ENCODE assay signal across 29 cellular contexts in the genomic region with DNA sequence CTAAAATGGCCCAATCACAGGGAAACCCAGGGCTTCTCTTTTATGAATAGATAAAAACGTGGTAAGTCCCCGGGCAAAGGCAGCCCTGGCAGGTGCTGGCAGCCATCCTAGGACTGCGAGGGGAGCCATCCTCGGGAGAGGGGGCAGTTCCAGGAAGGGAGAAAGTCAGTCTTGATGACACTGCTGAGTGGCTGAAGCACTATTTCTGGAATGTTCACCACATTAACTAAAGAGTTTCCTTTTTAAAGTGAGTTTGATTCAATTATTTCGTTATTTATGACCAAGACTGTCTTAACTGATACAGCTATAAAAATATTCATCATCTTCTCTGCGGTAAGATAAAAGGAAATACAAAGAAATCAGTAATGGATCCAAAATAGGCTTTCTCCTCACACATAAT. TPM values are rescaled to one million over a fixed set of nuclear protein-coding genes. Genes with fewer than 3 reads are reported as not detected.
"Had no signal": no experiment of that assay in that cellular context is flagged by ENCODE, and none has a peak within 500 bp of the region (broad histone marks: within the 10 kb centered on the region; RNA-seq: fewer than 3 reads in every experiment).

No MANE protein-coding gene starts in this region.

- H3K4me1 ChIP-seq: left lung, spleen, upper lobe of left lung had no signal

- H3K9me3 ChIP-seq: esophagus muscularis mucosa, gastroesophageal sphincter, heart left ventricle, left lung, right lobe of liver, spleen, thoracic aorta, upper lobe of left lung had no signal

- DNase-seq: activated B cell treated with CpG ODN at 0.5 μM for 24 hours; activated CD4-positive, alpha-beta memory T cell treated with anti-CD3 and anti-CD28 coated beads, Interleukin-2, amount 10 ng/mL, durations not matched to agents 7 days and 5 days; activated CD4-positive, alpha-beta T cell treated with anti-CD3 and anti-CD28 coated beads for 4 hours; activated CD8-positive, alpha-beta memory T cell treated with anti-CD3 and anti-CD28 coated beads, Interleukin-2, amount 10 ng/mL, durations not matched to agents 7 days and 5 days; activated naive CD4-positive, alpha-beta T cell treated with Interleukin-2 at 50 U/mL for 16 hours; activated T-cell treated with anti-CD3 and anti-CD28 coated beads, Interleukin-2, amount 50 U/mL, for 1 hour; aorta; dermis blood vessel endothelial cell; effector memory CD4-positive, alpha-beta T cell; heart left ventricle; left lung; naive B cell; right lobe of liver; spleen; stimulated activated CD4-positive, alpha-beta T cell treated with anti-CD3 and anti-CD28 coated beads, Interleukin-4, amount 100 ng/mL, for 4 hours; stimulated activated naive B cell treated with anti-CD40 and anti-IgM and Interleukin-4, amounts not matched to agents 10 μg/mL and 1 μg/mL and 100 μg/mL, for 72 hours; T-helper 1 cell; T-helper 9 cell; upper lobe of left lung had no signal

- H3K27ac ChIP-seq: esophagus muscularis mucosa, gastroesophageal sphincter, heart left ventricle, left lung, right lobe of liver, spleen, thoracic aorta, upper lobe of left lung had no signal

- FAIRE-seq: endothelial cell of umbilical vein had no signal

- H3K27me3 ChIP-seq: esophagus muscularis mucosa, gastroesophageal sphincter, heart left ventricle, left lung, right lobe of liver, spleen, upper lobe of left lung had no signal

- H3K36me3 ChIP-seq: esophagus muscularis mucosa, gastroesophageal sphincter, heart left ventricle, left lung, right lobe of liver, spleen, thoracic aorta, upper lobe of left lung had no signal

- ATAC-seq: activated CD8-positive, alpha-beta memory T cell treated with anti-CD3 and anti-CD28 coated beads, Interleukin-2, amount 10 ng/mL, durations not matched to agents 7 days and 5 days; gastroesophageal sphincter; left lung; right lobe of liver; stimulated activated naive B cell treated with anti-CD40 and anti-IgM and Interleukin-4, amounts not matched to agents 10 μg/mL and 1 μg/mL and 100 μg/mL, for 72 hours had no signal

- H3K4me3 ChIP-seq: esophagus muscularis mucosa, gastroesophageal sphincter, heart left ventricle, left lung, right lobe of liver, spleen, thoracic aorta, upper lobe of left lung had no signal

RNA-seq across cellular contexts. Expression of a gene that starts 20.4 kb away (rescaled TPM):
- total RNA-seq: activated B cell treated with CpG ODN at 0.5 μM for 24 hours; activated CD4-positive, alpha-beta memory T cell treated with anti-CD3 and anti-CD28 coated beads, Interleukin-2, amount 10 ng/mL, durations not matched to agents 7 days and 5 days; activated CD8-positive, alpha-beta memory T cell treated with anti-CD3 and anti-CD28 coated beads, Interleukin-2, amount 10 ng/mL, durations not matched to agents 7 days and 5 days; activated T-helper 2 cell treated with anti-CD3 and anti-CD28 coated beads, Interferon-gamma antibody, Interleukin-2, Interleukin-4, amounts not matched to agents 10 μg/mL and 5 μg/mL and 100 μg/mL, durations not matched to agents 14 hours and 24 hours and 36 hours; aorta; bronchial epithelial cell; dermis blood vessel endothelial cell; endothelial cell of umbilical vein; gastroesophageal sphincter; heart left ventricle; kidney epithelial cell; left lung; mononuclear cell; neural crest cell; pulmonary artery endothelial cell; spleen; thoracic aorta had no signal
